15 cellular contexts compared by ENCODE assay signal in the genomic region with DNA sequence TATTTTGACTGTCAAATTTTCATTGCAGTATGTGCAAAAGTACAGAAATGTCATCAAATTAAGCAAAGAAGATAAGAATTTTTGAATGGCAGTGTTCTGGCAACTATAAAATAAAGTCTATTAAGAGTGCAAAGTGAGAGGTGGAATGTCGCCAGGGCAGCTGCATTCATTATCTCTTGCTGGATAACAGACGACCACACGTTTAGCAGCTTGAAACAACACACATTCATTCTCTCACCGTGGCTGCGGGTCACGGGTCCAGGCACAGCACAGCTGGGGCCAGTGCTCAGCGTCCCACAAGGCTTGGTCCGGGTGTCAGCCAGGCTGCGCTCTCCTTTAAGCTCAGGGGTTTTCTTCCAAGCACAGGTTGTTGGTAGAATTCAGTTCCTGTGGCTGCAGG.
DNase-seq lines count a peak whose midpoint lies in the region; ATAC-seq and TF ChIP-seq lines count a peak whose summit lies in the region.
"Had no signal": no experiment of that assay in that cellular context is flagged by ENCODE, and none has a peak within 500 bp of the region (broad histone marks: within the 10 kb centered on the region; RNA-seq: fewer than 3 reads in every experiment).

No MANE protein-coding gene starts in this region.

- no peaks in the 10 kb centered on the region for H3K27me3 Mint-ChIP-seq in effector memory CD8-positive, alpha-beta T cell
- H3K27me3 Mint-ChIP-seq: CD4-positive, CD25-positive, alpha-beta regulatory T cell had no signal

- peaks cover 9% of the 10 kb centered on the region for H3K36me3 Mint-ChIP-seq in effector memory CD8-positive, alpha-beta T cell (ENCODE audit: insufficient read depth)

- H3K27ac Mint-ChIP-seq in effector memory CD8-positive, alpha-beta T cell, result no peak overlapping the region
- H3K27ac Mint-ChIP-seq: CD4-positive, CD25-positive, alpha-beta regulatory T cell had no signal

- no peak for ATAC-seq in effector memory CD8-positive, alpha-beta T cell (replicated peaks)
- no peak for ATAC-seq in GM21526 (IDR thresholded peaks at IDR 0.05; ENCODE audit: low FRiP score, unreplicated experiment)
- ATAC-seq: A549, GM12878 had no signal

- no peak for TF ChIP-seq CTCF in BE2C (IDR thresholded peaks at IDR 0.05; ENCODE audit: low read depth, low read length)
- no peak for TF ChIP-seq CTCF in fibroblast of the aortic adventitia (IDR thresholded peaks at IDR 0.05; ENCODE audit: insufficient read depth, low read length)

- no peaks in the 10 kb centered on the region for H3K4me1 ChIP-seq in BE2C
- H3K4me1 ChIP-seq: A549 had no signal

- DNase-seq in Ammon's horn (ENCODE audit: low spot score) (peak; percentile 22), BE2C (peak; percentile 8), fibroblast of the aortic adventitia (ENCODE audit: low read depth) (peak; percentile 11), myocyte (ENCODE audit: low read depth) (peak; percentile 9), NCI-H446 treated with DMSO at 0.1 percent for 48 hours (lab: John Stamatoyannopoulos, UW) (no peak)
- DNase-seq in effector memory CD8-positive, alpha-beta T cell, result no peak
- DNase-seq: CD4-positive, CD25-positive, alpha-beta regulatory T cell; DMS79; GOT3; H9; IMR-90 had no signal

- H3K4me3 ChIP-seq in BE2C (ENCODE audit: low read depth, low read length) (no peak overlapping the region), fibroblast of the aortic adventitia (ENCODE audit: low read depth, low read length) (no peak overlapping the region)
- H3K4me3 ChIP-seq: A549; BLaER1 treated with 17β-estradiol and CSF1 and Interleukin-3, amounts not matched to agents 10 nM and 100 nM; GM12878 had no signal

- H3K4me1 Mint-ChIP-seq in effector memory CD8-positive, alpha-beta T cell (ENCODE audit: low read depth in 2 of 2), result no peaks in the 10 kb centered on the region
- H3K4me1 Mint-ChIP-seq: H9 had no signal

- no peaks in the 10 kb centered on the region for H3K9me3 ChIP-seq in BE2C
- H3K9me3 ChIP-seq: A549; BLaER1 treated with 17β-estradiol and CSF1 and Interleukin-3, amounts not matched to agents 10 nM and 100 nM had no signal

- no peaks in the 10 kb centered on the region for H3K36me3 ChIP-seq in BE2C

- H3K9me3 Mint-ChIP-seq in effector memory CD8-positive, alpha-beta T cell, result no peaks in the 10 kb centered on the region

- H3K27me3 ChIP-seq in BE2C, result no peaks in the 10 kb centered on the region
- H3K27me3 ChIP-seq: BLaER1 treated with 17β-estradiol and CSF1 and Interleukin-3, amounts not matched to agents 10 nM and 100 nM had no signal

- no peak overlapping the region for H3K4me3 Mint-ChIP-seq in effector memory CD8-positive, alpha-beta T cell
- H3K4me3 Mint-ChIP-seq: CD4-positive, CD25-positive, alpha-beta regulatory T cell; H9 had no signal

Comparison
In these comparisons a context has a peak if more than half of its experiments do, and no peak if none do; other contexts are left out.
1. DNase-seq: peak in Ammon's horn (single experiment), BE2C (single experiment), fibroblast of the aortic adventitia (single experiment) and myocyte (single experiment); none in effector memory CD8-positive, alpha-beta T cell (0 of 3) and NCI-H446 treated with DMSO at 0.1 percent for 48 hours (single experiment).